In the genomic region with DNA sequence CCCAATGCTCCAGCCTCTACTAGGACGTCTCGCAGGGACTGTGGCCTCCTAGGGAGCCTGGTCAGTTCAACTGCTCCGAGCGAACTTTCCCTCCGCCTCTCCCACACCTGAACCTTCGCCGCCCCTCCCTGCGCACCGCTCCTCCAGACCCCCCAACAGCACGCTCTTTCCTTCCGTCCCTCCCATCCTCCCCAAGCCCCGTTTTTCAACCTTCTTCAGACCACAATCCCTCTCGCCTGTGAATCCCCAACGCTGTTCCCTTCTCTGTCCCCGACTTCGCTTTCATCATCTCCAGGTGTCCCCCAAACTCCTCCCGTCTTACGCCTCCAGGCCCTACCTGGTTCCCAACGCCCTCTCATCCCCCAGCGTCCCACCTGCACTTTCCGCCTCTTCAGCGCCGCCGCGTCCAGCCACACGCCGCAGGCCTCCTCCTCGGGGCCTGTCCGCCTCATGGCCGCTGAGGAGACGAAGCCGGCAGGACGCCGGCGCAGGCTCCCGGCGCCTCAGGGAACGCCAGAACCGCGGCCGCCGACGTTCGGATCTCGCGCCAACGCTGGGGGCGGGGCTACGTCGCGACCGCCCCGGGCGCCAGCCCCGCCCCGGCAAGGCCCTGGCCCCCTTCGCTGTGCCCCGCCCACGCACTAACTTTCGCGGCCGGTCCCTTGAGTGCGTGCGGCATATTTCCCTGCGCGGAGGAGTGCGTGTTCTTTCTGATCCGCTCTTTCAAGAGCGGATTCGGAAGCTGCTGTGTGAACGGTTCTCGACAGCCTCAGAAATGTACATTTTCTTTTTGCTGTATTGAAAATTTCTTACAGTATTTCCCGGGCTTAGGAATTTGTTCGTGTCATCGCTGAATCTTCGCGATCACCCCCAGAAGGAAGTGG, we compare ENCODE assay signal across 8 cellular contexts. TPM values are rescaled to one million over a fixed set of nuclear protein-coding genes. Genes with fewer than 3 reads are reported as not detected.
A peak's percentile ranks its signal among the peaks of the same experiment; 100 is the strongest.
DNase-seq lines count a peak whose midpoint lies in the region; ATAC-seq and TF ChIP-seq lines count a peak whose summit lies in the region.

A gene with protein sequence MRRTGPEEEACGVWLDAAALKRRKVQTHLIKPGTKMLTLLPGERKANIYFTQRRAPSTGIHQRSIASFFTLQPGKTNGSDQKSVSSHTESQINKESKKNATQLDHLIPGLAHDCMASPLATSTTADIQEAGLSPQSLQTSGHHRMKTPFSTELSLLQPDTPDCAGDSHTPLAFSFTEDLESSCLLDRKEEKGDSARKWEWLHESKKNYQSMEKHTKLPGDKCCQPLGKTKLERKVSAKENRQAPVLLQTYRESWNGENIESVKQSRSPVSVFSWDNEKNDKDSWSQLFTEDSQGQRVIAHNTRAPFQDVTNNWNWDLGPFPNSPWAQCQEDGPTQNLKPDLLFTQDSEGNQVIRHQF (minus strand): TSS at position 552 of the 884 bp plus-strand sequence. CDS start 100 bp downstream, at position 452.

- H3K9me3 ChIP-seq in Peyer's patch = no peaks in the 10 kb centered on the region

- peak; percentile 72 for ATAC-seq in GM21529 (IDR thresholded peaks at IDR 0.05; ENCODE audit: unreplicated experiment)
- ATAC-seq in natural killer cell = peak; percentile 98 to 99 (median 98)
- peak; percentile 91 to 94 for ATAC-seq in stimulated activated naive B cell treated with anti-CD40 and anti-IgM and Interleukin-4, amounts not matched to agents 10 μg/mL and 1 μg/mL and 100 μg/mL, for 72 hours (replicated peaks)

- peaks cover 35% of the 10 kb centered on the region for H3K4me1 Mint-ChIP-seq in activated T-helper 1 cell treated with anti-CD3 and anti-CD28 coated beads, Interleukin-12 subunit alpha, Interleukin-12 subunit beta, Interleukin-2, Interleukin-4 antibody, amounts not matched to agents 30 ng/mL and 10 ng/mL and 1 ng/mL, durations not matched to agents 14 hours and 24 hours and 36 hours (ENCODE audit: low read depth)
- H3K4me1 Mint-ChIP-seq in natural killer cell = peaks cover 21 to 27% of the 10 kb centered on the region in 2 donors
- peaks cover 19 to 26% of the 10 kb centered on the region in 2 donors for H3K4me1 Mint-ChIP-seq in stimulated activated naive B cell treated with anti-CD40 and anti-IgM and Interleukin-4, amounts not matched to agents 10 μg/mL and 1 μg/mL and 100 μg/mL, for 72 hours

- TF ChIP-seq POLR2A in Peyer's patch (IDR thresholded peaks at IDR 0.05) = peak; percentile 78 to 85

- TF ChIP-seq CTCF in Peyer's patch (IDR thresholded peaks at IDR 0.05) (peak in 1 of 6 experiments; percentile 3), fibroblast of mammary gland (conservative IDR thresholded peaks at IDR 0.05; ENCODE audit: control insufficient read depth, insufficient read depth, low read depth, low read length) (no peak), natural killer cell (IDR thresholded peaks at IDR 0.05) (no peak)

- H3K27ac Mint-ChIP-seq in activated T-helper 1 cell treated with anti-CD3 and anti-CD28 coated beads, Interleukin-12 subunit alpha, Interleukin-12 subunit beta, Interleukin-2, Interleukin-4 antibody, amounts not matched to agents 30 ng/mL and 10 ng/mL and 1 ng/mL, durations not matched to agents 14 hours and 24 hours and 36 hours = peak within 1 kb of the TSS; percentile 89
- peak within 1 kb of the TSS; percentile 90 to 91 for H3K27ac Mint-ChIP-seq in natural killer cell
- peak within 1 kb of the TSS; percentile 92 for H3K27ac Mint-ChIP-seq in stimulated activated naive B cell treated with anti-CD40 and anti-IgM and Interleukin-4, amounts not matched to agents 10 μg/mL and 1 μg/mL and 100 μg/mL, for 72 hours

- peaks cover 2% of the 10 kb centered on the region for H3K36me3 Mint-ChIP-seq in activated T-helper 1 cell treated with anti-CD3 and anti-CD28 coated beads, Interleukin-12 subunit alpha, Interleukin-12 subunit beta, Interleukin-2, Interleukin-4 antibody, amounts not matched to agents 30 ng/mL and 10 ng/mL and 1 ng/mL, durations not matched to agents 14 hours and 24 hours and 36 hours (ENCODE audit: low read depth)
- H3K36me3 Mint-ChIP-seq in natural killer cell = no peaks in the 10 kb centered on the region
- H3K36me3 Mint-ChIP-seq in stimulated activated naive B cell treated with anti-CD40 and anti-IgM and Interleukin-4, amounts not matched to agents 10 μg/mL and 1 μg/mL and 100 μg/mL, for 72 hours = peaks cover 4 to 12% of the 10 kb centered on the region in 2 donors

- H3K4me1 ChIP-seq in Peyer's patch = peaks cover 0 to 18% (median 7%) of the 10 kb centered on the region in 4 donors

- H3K27ac ChIP-seq in Peyer's patch = peak within 1 kb of the TSS; percentile 63 to 80 (median 69)

- H3K27me3 ChIP-seq in Peyer's patch = no peaks in the 10 kb centered on the region

- in situ Hi-C loops in KBM-7 (cut with MboI; ENCODE audit: low pct_unique_long_range_greater_than_20kb, low sequenced_read_pairs) = no loop called here

- H3K9me3 Mint-ChIP-seq in activated T-helper 1 cell treated with anti-CD3 and anti-CD28 coated beads, Interleukin-12 subunit alpha, Interleukin-12 subunit beta, Interleukin-2, Interleukin-4 antibody, amounts not matched to agents 30 ng/mL and 10 ng/mL and 1 ng/mL, durations not matched to agents 14 hours and 24 hours and 36 hours = no peaks in the 10 kb centered on the region
- H3K9me3 Mint-ChIP-seq in natural killer cell = no peaks in the 10 kb centered on the region
- no peaks in the 10 kb centered on the region for H3K9me3 Mint-ChIP-seq in stimulated activated naive B cell treated with anti-CD40 and anti-IgM and Interleukin-4, amounts not matched to agents 10 μg/mL and 1 μg/mL and 100 μg/mL, for 72 hours

- H3K27me3 Mint-ChIP-seq in activated T-helper 1 cell treated with anti-CD3 and anti-CD28 coated beads, Interleukin-12 subunit alpha, Interleukin-12 subunit beta, Interleukin-2, Interleukin-4 antibody, amounts not matched to agents 30 ng/mL and 10 ng/mL and 1 ng/mL, durations not matched to agents 14 hours and 24 hours and 36 hours (ENCODE audit: insufficient read depth) = no peaks in the 10 kb centered on the region
- H3K27me3 Mint-ChIP-seq in natural killer cell (ENCODE audit: low read depth in 2 of 2) = no peaks in the 10 kb centered on the region
- H3K27me3 Mint-ChIP-seq in stimulated activated naive B cell treated with anti-CD40 and anti-IgM and Interleukin-4, amounts not matched to agents 10 μg/mL and 1 μg/mL and 100 μg/mL, for 72 hours = no peaks in the 10 kb centered on the region

- peak; percentile 25 for DNase-seq in DMS 273 treated with DMSO at 0.1 percent for 48 hours (lab: John Stamatoyannopoulos, UW)
- DNase-seq in KBM-7 = peak; percentile 93
- DNase-seq in Peyer's patch = peak; percentile 89 to 94 (median 93)
- DNase-seq in activated T-helper 1 cell treated with anti-CD3 and anti-CD28 coated beads, Interleukin-12 subunit alpha, Interleukin-12 subunit beta, Interleukin-2, Interleukin-4 antibody, amounts not matched to agents 30 ng/mL and 10 ng/mL and 1 ng/mL, durations not matched to agents 14 hours and 24 hours and 36 hours (ENCODE audit: low spot score) = peak; percentile 88
- peak; percentile 81 for DNase-seq in fibroblast of mammary gland (ENCODE audit: low read depth)
- DNase-seq in natural killer cell = peak; percentile 87
- DNase-seq in stimulated activated naive B cell treated with anti-CD40 and anti-IgM and Interleukin-4, amounts not matched to agents 10 μg/mL and 1 μg/mL and 100 μg/mL, for 72 hours = peak; percentile 90

- H3K4me3 Mint-ChIP-seq in activated T-helper 1 cell treated with anti-CD3 and anti-CD28 coated beads, Interleukin-12 subunit alpha, Interleukin-12 subunit beta, Interleukin-2, Interleukin-4 antibody, amounts not matched to agents 30 ng/mL and 10 ng/mL and 1 ng/mL, durations not matched to agents 14 hours and 24 hours and 36 hours = peak within 1 kb of the TSS; percentile 89
- peak within 1 kb of the TSS; percentile 94 for H3K4me3 Mint-ChIP-seq in natural killer cell
- H3K4me3 Mint-ChIP-seq in stimulated activated naive B cell treated with anti-CD40 and anti-IgM and Interleukin-4, amounts not matched to agents 10 μg/mL and 1 μg/mL and 100 μg/mL, for 72 hours = peak within 1 kb of the TSS; percentile 88 to 92

- H3K36me3 ChIP-seq in Peyer's patch = peaks cover 0 to 7% (median 0%) of the 10 kb centered on the region in 3 donors

- H3K4me3 ChIP-seq in Peyer's patch (peak within 1 kb of the TSS; percentile 36 to 72 (median 53)), fibroblast of mammary gland (ENCODE audit: control insufficient read depth, low read depth, low read length) (peak within 1 kb of the TSS; percentile 86)

- intact Hi-C loops in activated T-helper 1 cell treated with anti-CD3 and anti-CD28 coated beads, Interleukin-12 subunit alpha, Interleukin-12 subunit beta, Interleukin-2, Interleukin-4 antibody, amounts not matched to agents 30 ng/mL and 10 ng/mL and 1 ng/mL, durations not matched to agents 14 hours and 24 hours and 36 hours (cut with micrococcal nuclease) = loop anchor here (1.0 kb wide), 5 partner anchors 16 to 176 kb away; partner anchors contain the start of genes PAFAH2, PAQR7 and STMN1
- intact Hi-C loops in natural killer cell (cut with micrococcal nuclease) = no loop called here

RNA-seq across cellular contexts. Expression of the gene that starts here (rescaled TPM):
- total RNA-seq in Peyer's patch = 1 to 10 TPM in 1 of 4 donors, under 1 TPM in 1, not detected in 2; 0.95 to 1.6 TPM
- total RNA-seq in activated T-helper 1 cell treated with anti-CD3 and anti-CD28 coated beads, Interleukin-12 subunit alpha, Interleukin-12 subunit beta, Interleukin-2, Interleukin-4 antibody, amounts not matched to agents 30 ng/mL and 10 ng/mL and 1 ng/mL, durations not matched to agents 14 hours and 24 hours and 36 hours = 10.2 and 12.3 TPM in 2 replicates
- total RNA-seq in natural killer cell = under 1 TPM; 0.16 to 0.50 (median 0.20) TPM

Comparison
In these comparisons a context has a peak if more than half of its experiments do, and no peak if none do; other contexts are left out.
1. Peak in every context shown above with its lines: DNase-seq, ATAC-seq, H3K4me3 ChIP-seq and H3K27ac ChIP-seq.
2. Peak in DNase-seq and ATAC-seq in natural killer cell; RNA of the gene not detected or under 1 TPM.
3. DNase-seq: peak in every context shown above with its lines; median percentile 93 in KBM-7; 93 in Peyer's patch; 90 in stimulated activated naive B cell treated with anti-CD40 and anti-IgM and Interleukin-4, amounts not matched to agents 10 μg/mL and 1 μg/mL and 100 μg/mL, for 72 hours; 88 in activated T-helper 1 cell treated with anti-CD3 and anti-CD28 coated beads, Interleukin-12 subunit alpha, Interleukin-12 subunit beta, Interleukin-2, Interleukin-4 antibody, amounts not matched to agents 30 ng/mL and 10 ng/mL and 1 ng/mL, durations not matched to agents 14 hours and 24 hours and 36 hours; 87 in natural killer cell; 81 in fibroblast of mammary gland; 25 in DMS 273 treated with DMSO at 0.1 percent for 48 hours.